In the genomic region with DNA sequence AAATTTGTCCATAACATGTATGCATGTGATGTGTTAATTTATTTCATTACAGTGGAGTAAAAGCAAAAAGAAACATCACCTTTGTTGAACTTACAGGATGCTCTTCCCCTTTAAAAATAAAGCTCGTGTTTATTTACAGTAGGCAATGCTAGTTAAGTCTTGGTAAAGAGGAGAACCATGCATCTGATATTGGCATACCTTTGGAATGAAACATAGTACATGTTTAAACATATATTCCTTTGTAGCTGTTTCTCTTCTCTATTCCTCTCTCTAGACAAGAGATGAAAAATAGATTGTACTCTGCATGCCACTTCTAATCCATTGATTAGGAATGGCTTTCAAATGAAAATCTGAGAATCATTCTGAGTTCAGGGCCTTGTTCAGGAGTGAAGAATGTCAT, we compare ENCODE assay signal across 26 cellular contexts.
DNase-seq lines count a peak whose midpoint lies in the region; ATAC-seq and TF ChIP-seq lines count a peak whose summit lies in the region.
"Had no signal": no experiment of that assay in that cellular context is flagged by ENCODE, and none has a peak within 500 bp of the region (broad histone marks: within the 10 kb centered on the region; RNA-seq: fewer than 3 reads in every experiment).

No MANE protein-coding gene starts in this region.

- no peak overlapping the region for H3K4me3 ChIP-seq in breast epithelium
- H3K4me3 ChIP-seq in epithelial cell of esophagus (ENCODE audit: low read length), result no peak overlapping the region
- H3K4me3 ChIP-seq in smooth muscle cell, result no peak overlapping the region
- H3K4me3 ChIP-seq: A549; BLaER1 treated with 17β-estradiol and CSF1 and Interleukin-3, amounts not matched to agents 10 nM and 100 nM; GM12878 had no signal

- peaks cover 10% of the 10 kb centered on the region for H3K4me1 Mint-ChIP-seq in MCF 10A (ENCODE audit: insufficient read depth, unreplicated experiment)
- H3K4me1 Mint-ChIP-seq: B cell had no signal

- H3K9ac ChIP-seq in smooth muscle cell (ENCODE audit: low read depth), result no peak overlapping the region
- H3K9ac ChIP-seq: BLaER1 treated with 17β-estradiol and CSF1 and Interleukin-3, amounts not matched to agents 10 nM and 100 nM had no signal

- intact Hi-C loops in MCF 10A (cut with micrococcal nuclease) (no loop called here), breast epithelium (cut with DNase I; ENCODE audit: low total_unique reads) (no loop called here)

- POLR2A ChIA-PET in MCF 10A (lab: Yijun Ruan, JAX), result no interaction called here

- H3K36me3 Mint-ChIP-seq in MCF 10A (ENCODE audit: insufficient read depth, unreplicated experiment), result no peaks in the 10 kb centered on the region
- H3K36me3 Mint-ChIP-seq: CD8-positive, alpha-beta T cell had no signal

- WGBS in smooth muscle cell (ENCODE audit: low lambda C conversion rate), result 30% methylated on average over 1 of the region's 1 CpG

- H3K27ac Mint-ChIP-seq in MCF 10A (ENCODE audit: low read depth, unreplicated experiment), result peak overlapping the region; percentile 52
- H3K27ac Mint-ChIP-seq: B cell; CD4-positive, alpha-beta T cell; CD8-positive, alpha-beta T cell had no signal

- no peaks in the 10 kb centered on the region for H3K79me2 ChIP-seq in smooth muscle cell (ENCODE audit: low read depth)

- H3K27me3 ChIP-seq in breast epithelium (no peaks in the 10 kb centered on the region), foreskin keratinocyte (no peaks in the 10 kb centered on the region), smooth muscle cell (ENCODE audit: low read depth) (no peaks in the 10 kb centered on the region)
- H3K27me3 ChIP-seq: BLaER1 treated with 17β-estradiol and CSF1 and Interleukin-3, amounts not matched to agents 10 nM and 100 nM had no signal

- peak; percentile 99 for ATAC-seq in foreskin keratinocyte
- no peak for ATAC-seq in HG03025 (IDR thresholded peaks at IDR 0.05; ENCODE audit: low FRiP score, unreplicated experiment)
- ATAC-seq: A549; CD8-positive, alpha-beta T cell; GM12878 had no signal

- H3K4me1 ChIP-seq in breast epithelium (no peaks in the 10 kb centered on the region), foreskin keratinocyte (peaks cover 16% of the 10 kb centered on the region), smooth muscle cell (ENCODE audit: low read depth) (peaks cover 5% of the 10 kb centered on the region)
- H3K4me1 ChIP-seq: A549; BLaER1 treated with 17β-estradiol and CSF1 and Interleukin-3, amounts not matched to agents 10 nM and 100 nM; Caco-2 had no signal

- peak overlapping the region; percentile 64 for H3K4me2 ChIP-seq in smooth muscle cell
- H3K4me2 ChIP-seq: A549; BLaER1 treated with 17β-estradiol and CSF1 and Interleukin-3, amounts not matched to agents 10 nM and 100 nM had no signal

- H2AFZ ChIP-seq in smooth muscle cell (ENCODE audit: low read depth), result peak overlapping the region; percentile 24

- TF ChIP-seq CTCF in MCF 10A (IDR thresholded peaks at IDR 0.05; ENCODE audit: unreplicated experiment), result no peak
- no peak for TF ChIP-seq CTCF in breast epithelium (IDR thresholded peaks at IDR 0.05)
- no peak for TF ChIP-seq CTCF in epithelial cell of esophagus (IDR thresholded peaks at IDR 0.05; ENCODE audit: insufficient read depth, low read depth, low read length, missing control alignments)
- TF ChIP-seq CTCF in foreskin keratinocyte (conservative IDR thresholded peaks at IDR 0.05), result no peak
- TF ChIP-seq CTCF in smooth muscle cell (IDR thresholded peaks at IDR 0.05; ENCODE audit: borderline replicate concordance, insufficient read depth, poor library complexity, severe bottlenecking), result no peak

- H3K4me3 Mint-ChIP-seq in MCF 10A (ENCODE audit: unreplicated experiment), result no peak overlapping the region
- H3K4me3 Mint-ChIP-seq: B cell; CD4-positive, alpha-beta T cell; CD8-positive, alpha-beta T cell had no signal

- TF ChIP-seq POLR2A in breast epithelium (IDR thresholded peaks at IDR 0.05), result no peak

- H4K20me1 ChIP-seq in smooth muscle cell (ENCODE audit: low read depth), result no peaks in the 10 kb centered on the region
- H4K20me1 ChIP-seq: BLaER1 treated with 17β-estradiol and CSF1 and Interleukin-3, amounts not matched to agents 10 nM and 100 nM had no signal

- H3K27ac ChIP-seq in breast epithelium, result no peak overlapping the region
- no peak overlapping the region for H3K27ac ChIP-seq in foreskin keratinocyte
- H3K27ac ChIP-seq in smooth muscle cell (ENCODE audit: low read depth), result no peak overlapping the region
- H3K27ac ChIP-seq: 22Rv1; A549; BLaER1 treated with 17β-estradiol and CSF1 and Interleukin-3, amounts not matched to agents 10 nM and 100 nM; C4-2B had no signal

- DNase-seq in MCF 10A (ENCODE audit: unreplicated experiment), result no peak
- no peak for DNase-seq in breast epithelium (ENCODE audit: low spot score in 2 of 2)
- DNase-seq in epithelial cell of esophagus (ENCODE audit: low read depth), result peak; percentile 0
- DNase-seq in foreskin keratinocyte, result peak; percentile 38 to 72
- no peak for DNase-seq in smooth muscle cell (lab: John Stamatoyannopoulos, UW; ENCODE audit: unreplicated experiment)
- no peak for DNase-seq in stimulated activated CD4-positive, alpha-beta T cell treated with anti-CD3 and anti-CD28 coated beads, Interleukin-2, amount 100 ng/mL, for 24 hours
- DNase-seq in kidney glomerular epithelial cell (lab: John Stamatoyannopoulos, UW), result no peak
- DNase-seq: AML-193; Caco-2; Calu3; CD4-positive, alpha-beta T cell; CD8-positive, alpha-beta T cell; DMS 273 treated with DMSO at 0.1 percent for 48 hours; DMS153; DMS53; DMS79; DND-41; EL; GDM1 had no signal

- H3K36me3 ChIP-seq in breast epithelium (no peaks in the 10 kb centered on the region), smooth muscle cell (ENCODE audit: low read depth) (no peaks in the 10 kb centered on the region)
- H3K36me3 ChIP-seq: BLaER1 treated with 17β-estradiol and CSF1 and Interleukin-3, amounts not matched to agents 10 nM and 100 nM had no signal

- no peaks in the 10 kb centered on the region for H3F3A ChIP-seq in smooth muscle cell (ENCODE audit: low read depth)

- no peaks in the 10 kb centered on the region for H3K9me3 ChIP-seq in breast epithelium
- no peaks in the 10 kb centered on the region for H3K9me3 ChIP-seq in smooth muscle cell (replicated peaks; ENCODE audit: low read depth)
- H3K9me3 ChIP-seq: BLaER1 treated with 17β-estradiol and CSF1 and Interleukin-3, amounts not matched to agents 10 nM and 100 nM; Caco-2 had no signal

- H3K9me3 Mint-ChIP-seq in MCF 10A (ENCODE audit: unreplicated experiment), result no peaks in the 10 kb centered on the region

- H3K27me3 Mint-ChIP-seq in MCF 10A (ENCODE audit: insufficient read depth, unreplicated experiment), result no peaks in the 10 kb centered on the region
- H3K27me3 Mint-ChIP-seq: B cell; CD4-positive, alpha-beta T cell had no signal

- CTCF ChIA-PET in MCF 10A (lab: Yijun Ruan, JAX), result interaction anchor here (1.1 kb wide), 1 partner anchor 285 kb away, joined by 4 read pairs; no protein-coding TSS in a partner anchor

- BruUV-seq in MCF 10A (replicated peaks; lab: Mats Ljungman, UMichigan), result no TSS peak

Comparison
In these comparisons a context has a peak if more than half of its experiments do, and no peak if none do; other contexts are left out.
1. DNase-seq: peak in epithelial cell of esophagus (single experiment) and foreskin keratinocyte (2 of 2); none in MCF 10A (single experiment), breast epithelium (0 of 2), smooth muscle cell (single experiment), stimulated activated CD4-positive, alpha-beta T cell treated with anti-CD3 and anti-CD28 coated beads, Interleukin-2, amount 100 ng/mL, for 24 hours (0 of 2) and kidney glomerular epithelial cell (single experiment).